ENCODE assay signal across 8 cellular contexts in the genomic region with DNA sequence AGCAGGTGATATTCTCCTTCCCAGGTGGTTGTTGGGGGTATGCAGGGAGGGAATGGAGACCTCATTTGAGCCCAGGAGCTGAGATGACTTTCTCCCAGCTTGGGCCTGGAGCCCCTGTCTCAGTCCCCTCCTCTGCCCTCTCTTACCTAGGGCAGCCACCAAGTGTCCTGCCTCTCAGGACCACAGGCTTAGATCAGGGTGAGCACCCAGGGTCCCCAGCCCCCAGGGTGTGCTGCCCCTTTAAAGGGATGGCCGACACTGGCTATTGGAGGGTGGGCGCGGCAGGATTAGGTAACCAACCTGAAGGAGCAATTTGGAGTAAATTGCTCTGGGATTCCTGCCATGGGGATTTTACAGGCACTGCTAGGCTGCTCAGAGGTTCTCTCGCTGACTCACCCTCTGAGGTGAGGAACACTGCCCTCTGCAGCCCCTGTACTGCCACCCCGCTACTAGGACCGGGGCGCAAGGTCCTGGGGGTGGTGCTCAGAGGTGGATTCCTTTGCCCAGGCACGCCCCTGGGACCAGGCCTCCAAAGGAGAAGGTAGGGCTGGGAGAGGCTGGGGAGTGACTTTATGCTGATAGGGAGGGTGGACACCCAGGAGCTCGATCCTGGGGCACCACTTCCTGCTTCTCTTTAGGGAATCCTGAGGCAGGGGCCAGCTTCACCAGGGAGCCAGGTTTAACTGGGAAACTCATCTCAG.
DNase-seq lines count a peak whose midpoint lies in the region; ATAC-seq, FAIRE-seq and TF ChIP-seq lines count a peak whose summit lies in the region.

No MANE protein-coding gene starts in this region.

- TF ChIP-seq CTCF in nephron progenitor cell (IDR thresholded peaks at IDR 0.05), result no peak

- FAIRE-seq in RCC 7860 (lab: Jason Lieb, UNC), result peak; percentile 82

- H3K9me3 Mint-ChIP-seq in effector memory CD8-positive, alpha-beta T cell, result no peaks in the 10 kb centered on the region
- H3K9me3 Mint-ChIP-seq in nephron progenitor cell, result no peaks in the 10 kb centered on the region

- peaks cover 3% of the 10 kb centered on the region for H3K36me3 Mint-ChIP-seq in effector memory CD8-positive, alpha-beta T cell (ENCODE audit: insufficient read depth)
- H3K36me3 Mint-ChIP-seq in nephron progenitor cell (ENCODE audit: low read depth), result no peaks in the 10 kb centered on the region

- DNase-seq in NCI-H345 (lab: John Stamatoyannopoulos, UW), result peak; percentile 34
- DNase-seq in NCI-H345 treated with DMSO at 0.1 percent for 48 hours (lab: John Stamatoyannopoulos, UW; ENCODE audit: unreplicated experiment), result no peak
- peak; percentile 83 for DNase-seq in HuH-7 (ENCODE audit: low spot score)
- peak; percentile 81 for DNase-seq in RCC 7860 (ENCODE audit: low spot score)
- no peak for DNase-seq in effector memory CD8-positive, alpha-beta T cell
- peak; percentile 37 for DNase-seq in nephron progenitor cell
- no peak for DNase-seq in central memory CD4-positive, alpha-beta T cell

- H3K27me3 Mint-ChIP-seq in effector memory CD8-positive, alpha-beta T cell, result no peaks in the 10 kb centered on the region
- peaks cover 9% of the 10 kb centered on the region for H3K27me3 Mint-ChIP-seq in nephron progenitor cell (ENCODE audit: low read depth, poor library complexity)

- H3K27ac Mint-ChIP-seq in effector memory CD8-positive, alpha-beta T cell, result peak overlapping the region; percentile 60 to 81
- H3K27ac Mint-ChIP-seq in nephron progenitor cell, result no peak overlapping the region

- peak overlapping the region; percentile 79 to 92 for H3K4me3 Mint-ChIP-seq in effector memory CD8-positive, alpha-beta T cell
- peak overlapping the region; percentile 86 for H3K4me3 Mint-ChIP-seq in nephron progenitor cell

- H3K4me1 Mint-ChIP-seq in effector memory CD8-positive, alpha-beta T cell (ENCODE audit: low read depth in 2 of 2), result peaks cover 25 to 37% of the 10 kb centered on the region in 2 donors
- H3K4me1 Mint-ChIP-seq in nephron progenitor cell, result peaks cover 31% of the 10 kb centered on the region

- no peak for ATAC-seq in effector memory CD8-positive, alpha-beta T cell (replicated peaks)
- no peak for ATAC-seq in HG03469 (IDR thresholded peaks at IDR 0.05; ENCODE audit: unreplicated experiment)

Comparison
In these comparisons a context has a peak if more than half of its experiments do, and no peak if none do; other contexts are left out.
1. DNase-seq: peak in NCI-H345 (single experiment), HuH-7 (single experiment), RCC 7860 (single experiment) and nephron progenitor cell (single experiment); none in NCI-H345 treated with DMSO at 0.1 percent for 48 hours (single experiment), effector memory CD8-positive, alpha-beta T cell (0 of 3) and central memory CD4-positive, alpha-beta T cell (single experiment).